ENCODE assay signal across 8 cellular contexts in genomic region chr1:52404975-52405338, GRCh38. TPM values are rescaled to one million over a fixed set of nuclear protein-coding genes. Genes with fewer than 3 reads are reported as not detected.
DNase-seq lines count a peak whose midpoint lies in the region; ATAC-seq and TF ChIP-seq lines count a peak whose summit lies in the region.

No MANE protein-coding gene starts in this region.

- H3K27me3 Mint-ChIP-seq in activated CD8-positive, alpha-beta T cell treated with anti-CD3 and anti-CD28 coated beads for 36 hours, result no peaks in the 10 kb centered on the region

- H3K4me2 ChIP-seq in hepatocyte (peak overlapping the region; percentile 81), smooth muscle cell (peak overlapping the region; percentile 91)

- H3K9me3 ChIP-seq in HAP-1 (no peaks in the 10 kb centered on the region), hepatocyte (ENCODE audit: low read depth) (no peaks in the 10 kb centered on the region), smooth muscle cell (replicated peaks; ENCODE audit: low read depth) (no peaks in the 10 kb centered on the region)

- peak overlapping the region; percentile 98 for H3K4me3 Mint-ChIP-seq in activated CD8-positive, alpha-beta T cell treated with anti-CD3 and anti-CD28 coated beads for 36 hours

- no peak for TF ChIP-seq CTCF in activated CD8-positive, alpha-beta T cell treated with anti-CD3 and anti-CD28 coated beads for 36 hours (IDR thresholded peaks at IDR 0.05)
- TF ChIP-seq CTCF in hepatocyte (IDR thresholded peaks at IDR 0.05; ENCODE audit: poor library complexity) (no peak), smooth muscle cell (IDR thresholded peaks at IDR 0.05; ENCODE audit: borderline replicate concordance, insufficient read depth, poor library complexity, severe bottlenecking) (no peak)

- in situ Hi-C loops in HAP-1 (cut with MboI; ENCODE audit: low sequenced_read_pairs), result loop anchor here (25.0 kb wide), 1 partner anchor 282 kb away; the partner anchor contains the start of gene COA7

- H3K27ac ChIP-seq in hepatocyte, result peak overlapping the region; percentile 98
- H3K27ac ChIP-seq in smooth muscle cell (ENCODE audit: low read depth), result peak overlapping the region; percentile 89

- peaks cover 45% of the 10 kb centered on the region for H3K4me1 Mint-ChIP-seq in activated CD8-positive, alpha-beta T cell treated with anti-CD3 and anti-CD28 coated beads for 36 hours (ENCODE audit: low read depth)

- H3K4me1 ChIP-seq in HAP-1, result peaks cover 9% of the 10 kb centered on the region
- peaks cover 6% of the 10 kb centered on the region for H3K4me1 ChIP-seq in hepatocyte (ENCODE audit: insufficient read depth)
- H3K4me1 ChIP-seq in smooth muscle cell (ENCODE audit: low read depth), result peaks cover 13% of the 10 kb centered on the region

- DNase-seq in HAP-1 (ENCODE audit: low spot score in 2 of 2) (no peak), hepatocyte (ENCODE audit: low spot score) (no peak), smooth muscle cell (lab: John Stamatoyannopoulos, UW; ENCODE audit: unreplicated experiment) (no peak), RKO (ENCODE audit: low spot score) (no peak)
- DNase-seq in activated CD8-positive, alpha-beta T cell treated with anti-CD3 and anti-CD28 coated beads for 36 hours, result no peak

- no peaks in the 10 kb centered on the region for H3K9me2 ChIP-seq in hepatocyte (replicated peaks; ENCODE audit: insufficient read depth)

- peak overlapping the region; percentile 91 for H3K9ac ChIP-seq in smooth muscle cell (ENCODE audit: low read depth)

- H3K4me3 ChIP-seq in HAP-1 (peak overlapping the region; percentile 70), hepatocyte (peak overlapping the region; percentile 65), smooth muscle cell (peak overlapping the region; percentile 68)

- H3K36me3 ChIP-seq in HAP-1 (replicated peaks) (peaks cover 54% of the 10 kb centered on the region), hepatocyte (replicated peaks; ENCODE audit: insufficient read depth, low read depth) (no peaks in the 10 kb centered on the region), smooth muscle cell (ENCODE audit: low read depth) (peaks cover 9% of the 10 kb centered on the region)

- POLR2A ChIA-PET in activated CD8-positive, alpha-beta T cell treated with anti-CD3 and anti-CD28 coated beads for 36 hours (lab: Charles Lee), result interaction anchor here (0.9 to 3.0 kb wide), 13 partner anchors 8 to 283 kb away, joined by 3 to 21 read pairs (median 9); partner anchors contain the start of genes SHISAL2A and TUT4

- H3K9me3 Mint-ChIP-seq in activated CD8-positive, alpha-beta T cell treated with anti-CD3 and anti-CD28 coated beads for 36 hours, result no peaks in the 10 kb centered on the region

- H3F3A ChIP-seq in smooth muscle cell (ENCODE audit: low read depth), result peaks cover 5% of the 10 kb centered on the region

- peaks cover 29% of the 10 kb centered on the region for H3K79me2 ChIP-seq in hepatocyte
- peaks cover 42% of the 10 kb centered on the region for H3K79me2 ChIP-seq in smooth muscle cell (ENCODE audit: low read depth)

- intact Hi-C loops in activated CD8-positive, alpha-beta T cell treated with anti-CD3 and anti-CD28 coated beads for 36 hours (cut with micrococcal nuclease), result loop anchor here (10.0 kb wide), 1 partner anchor 250 kb away; no protein-coding TSS in a partner anchor

- H3K27ac Mint-ChIP-seq in activated CD8-positive, alpha-beta T cell treated with anti-CD3 and anti-CD28 coated beads for 36 hours, result peak overlapping the region; percentile 100

- ATAC-seq in activated CD8-positive, alpha-beta T cell treated with anti-CD3 and anti-CD28 coated beads for 36 hours, result no peak
- no peak for ATAC-seq in HG03280 (IDR thresholded peaks at IDR 0.05; ENCODE audit: unreplicated experiment)
- no peak for ATAC-seq in HG02763 (IDR thresholded peaks at IDR 0.05; ENCODE audit: unreplicated experiment)
- no peak for ATAC-seq in HG02852 (IDR thresholded peaks at IDR 0.05; ENCODE audit: unreplicated experiment)

- WGBS in hepatocyte (ENCODE audit: low lambda C conversion rate, missing lambda C conversion rate), result 5% methylated on average over 8 of the region's 8 CpGs
- WGBS in smooth muscle cell (ENCODE audit: low lambda C conversion rate), result 7% methylated on average over 8 of the region's 8 CpGs

- H3K36me3 Mint-ChIP-seq in activated CD8-positive, alpha-beta T cell treated with anti-CD3 and anti-CD28 coated beads for 36 hours (ENCODE audit: low read depth), result peaks cover 65% of the 10 kb centered on the region

- H2AFZ ChIP-seq in hepatocyte (peak overlapping the region; percentile 95), smooth muscle cell (ENCODE audit: low read depth) (peak overlapping the region; percentile 78)

- H3K27me3 ChIP-seq in HAP-1 (ENCODE audit: low read depth), result no peaks in the 10 kb centered on the region
- no peaks in the 10 kb centered on the region for H3K27me3 ChIP-seq in hepatocyte
- no peaks in the 10 kb centered on the region for H3K27me3 ChIP-seq in smooth muscle cell (ENCODE audit: low read depth)

- CTCF ChIA-PET in activated CD8-positive, alpha-beta T cell treated with anti-CD3 and anti-CD28 coated beads for 36 hours (lab: Charles Lee), result interaction anchor here (0.8 to 2.2 kb wide), 7 partner anchors 8 to 282 kb away, joined by 3 to 15 read pairs (median 3); no protein-coding TSS in a partner anchor

- H4K20me1 ChIP-seq in hepatocyte (ENCODE audit: insufficient read depth, poor library complexity, severe bottlenecking) (no peaks in the 10 kb centered on the region), smooth muscle cell (ENCODE audit: low read depth) (no peaks in the 10 kb centered on the region)

RNA-seq across cellular contexts. Expression of gene PRPF38A, which starts 0.6 kb away (rescaled TPM):
- 10 to 100 TPM; 81.3 to 85.8 TPM for total RNA-seq in activated CD8-positive, alpha-beta T cell treated with anti-CD3 and anti-CD28 coated beads for 36 hours
- total RNA-seq in hepatocyte, result 12.8 and 13.8 TPM in 2 replicates
- 23.8 and 35.9 TPM in 2 replicates for polyA plus RNA-seq in hepatocyte
- 23.2 and 24.8 TPM in 2 replicates for total RNA-seq in smooth muscle cell
- polyA plus RNA-seq in smooth muscle cell, result 28.0 and 31.6 TPM in 2 replicates

RNA-seq across cellular contexts. Expression of gene ORC1, which starts 0.7 kb away (rescaled TPM):
- total RNA-seq in activated CD8-positive, alpha-beta T cell treated with anti-CD3 and anti-CD28 coated beads for 36 hours, result 10 to 100 TPM; 51.0 to 51.8 TPM
- total RNA-seq in hepatocyte (2.6 and 3.1 TPM in 2 replicates), smooth muscle cell (1.9 and 3.5 TPM in 2 replicates)
- polyA plus RNA-seq in hepatocyte (1.3 and 1.8 TPM in 2 replicates), smooth muscle cell (1.9 and 2.5 TPM in 2 replicates)

RNA-seq across cellular contexts. Expression of gene CC2D1B, which starts 39.0 kb away (rescaled TPM):
- total RNA-seq in activated CD8-positive, alpha-beta T cell treated with anti-CD3 and anti-CD28 coated beads for 36 hours, result 10 to 100 TPM; 17.1 to 19.4 TPM
- total RNA-seq in hepatocyte, result 22.7 and 28.4 TPM in 2 replicates
- polyA plus RNA-seq in hepatocyte, result 21.5 and 25.5 TPM in 2 replicates
- total RNA-seq in smooth muscle cell, result 9.7 and 12.5 TPM in 2 replicates
- 7.9 and 9.1 TPM in 2 replicates for polyA plus RNA-seq in smooth muscle cell

Comparison
In these comparisons a context has a peak if more than half of its experiments do, and no peak if none do; other contexts are left out.
1. RNA of gene ORC1, which starts 0.7 kb away (total RNA-seq): 51.0 to 51.8 TPM in activated CD8-positive, alpha-beta T cell treated with anti-CD3 and anti-CD28 coated beads for 36 hours; 1.9 to 3.5 TPM in smooth muscle cell and 2.6 to 3.1 TPM in hepatocyte; every median in the first group is over 10 times any median in the second.
2. Peak in every context shown above with its lines, with median percentiles within 50 percentile points of each other: H3K4me3 ChIP-seq.